Comparison of ENCODE assay signal across 25 cellular contexts in the genomic region with DNA sequence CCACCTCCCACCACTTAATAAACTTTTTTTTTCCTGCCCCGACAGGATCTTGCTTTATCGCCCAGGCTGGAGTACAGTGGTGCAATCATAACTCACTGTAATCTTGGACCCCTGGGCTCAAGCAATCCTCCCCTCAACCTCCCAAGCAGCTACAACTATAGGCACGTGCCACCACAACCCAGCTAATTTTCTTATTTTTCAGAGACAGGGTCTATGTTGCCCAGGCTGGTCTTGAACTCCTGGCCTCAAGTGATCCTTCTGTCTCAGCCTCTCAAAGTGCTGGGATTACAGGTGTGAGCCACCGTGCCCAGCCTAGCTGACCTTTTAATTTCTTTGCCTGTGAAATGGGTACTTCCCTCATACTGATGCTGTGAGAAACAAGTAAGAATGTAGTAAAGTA.
"Had no signal": no experiment of that assay in that cellular context is flagged by ENCODE, and none has a peak within 500 bp of the region (broad histone marks: within the 10 kb centered on the region; RNA-seq: fewer than 3 reads in every experiment).

No MANE protein-coding gene starts in this region.

- H3K4me2 ChIP-seq: neural progenitor cell had no signal

- H3K4me3 ChIP-seq: breast epithelium, colonic mucosa, esophagus squamous epithelium, gastrocnemius medialis, neural progenitor cell, sigmoid colon, spleen, thoracic aorta, upper lobe of left lung had no signal

- H3K9me3 Mint-ChIP-seq: activated B cell treated with CpG ODN at 0.5 μM for 24 hours; activated CD4-positive, alpha-beta memory T cell treated with anti-CD3 and anti-CD28 coated beads for 36 hours; activated T-cell treated with anti-CD3 and anti-CD28 coated beads, Interleukin-2, amount 50 U/mL, for 4 hours; neural progenitor cell; T-helper 1 cell treated with Interleukin-12 subunit alpha and Interleukin-12 subunit beta and Interleukin-4 antibody, amounts not matched to agents 30 μg/mL and 1 μg/mL, for 36 hours had no signal

- DNase-seq: activated B cell treated with CpG ODN at 0.5 μM for 24 hours; activated CD4-positive, alpha-beta memory T cell treated with anti-CD3 and anti-CD28 coated beads for 36 hours; activated CD4-positive, alpha-beta T cell treated with anti-CD3 and anti-CD28 coated beads for 4 hours; activated naive CD4-positive, alpha-beta T cell treated with Interleukin-2 at 50 U/mL for 16 hours; activated T-cell treated with anti-CD3 and anti-CD28 coated beads, Interleukin-2, amount 50 U/mL, for 4 hours; aorta; colonic mucosa; endodermal cell; esophagus squamous epithelium; gastrocnemius medialis; head of caudate nucleus; hypothalamus; left ventricle myocardium superior; mammary epithelial cell; midbrain; retina; sigmoid colon; spleen; stimulated activated CD4-positive, alpha-beta T cell treated with anti-CD3 and anti-CD28 coated beads, Interleukin-4, amount 100 ng/mL, for 1 hour; stimulated activated naive CD4-positive, alpha-beta T cell treated with Interleukin-2 at 50 U/mL for 16 hours; upper lobe of left lung had no signal

- H3K27me3 ChIP-seq: breast epithelium, colonic mucosa, esophagus squamous epithelium, gastrocnemius medialis, neural progenitor cell, sigmoid colon, spleen, upper lobe of left lung had no signal

- ATAC-seq: activated T-cell treated with anti-CD3 and anti-CD28 coated beads, Interleukin-2, amount 50 U/mL, for 4 hours; gastrocnemius medialis; left ventricle myocardium superior had no signal

- H3K27ac Mint-ChIP-seq: activated B cell treated with CpG ODN at 0.5 μM for 24 hours; activated CD4-positive, alpha-beta memory T cell treated with anti-CD3 and anti-CD28 coated beads for 36 hours; endodermal cell; neural progenitor cell; T-helper 1 cell treated with Interleukin-12 subunit alpha and Interleukin-12 subunit beta and Interleukin-4 antibody, amounts not matched to agents 30 μg/mL and 1 μg/mL, for 36 hours had no signal

- H3K9me3 ChIP-seq: breast epithelium, colonic mucosa, esophagus squamous epithelium, gastrocnemius medialis, sigmoid colon, spleen, thoracic aorta, upper lobe of left lung had no signal

- H3K27me3 Mint-ChIP-seq: activated B cell treated with CpG ODN at 0.5 μM for 24 hours; activated CD4-positive, alpha-beta memory T cell treated with anti-CD3 and anti-CD28 coated beads for 36 hours had no signal

- H3K27ac ChIP-seq: breast epithelium, colonic mucosa, esophagus squamous epithelium, neural progenitor cell, sigmoid colon, spleen, thoracic aorta, upper lobe of left lung had no signal

- H3K4me3 Mint-ChIP-seq: activated B cell treated with CpG ODN at 0.5 μM for 24 hours; activated CD4-positive, alpha-beta memory T cell treated with anti-CD3 and anti-CD28 coated beads for 36 hours; activated T-cell treated with anti-CD3 and anti-CD28 coated beads, Interleukin-2, amount 50 U/mL, for 4 hours; endodermal cell; neural progenitor cell; T-helper 1 cell treated with Interleukin-12 subunit alpha and Interleukin-12 subunit beta and Interleukin-4 antibody, amounts not matched to agents 30 μg/mL and 1 μg/mL, for 36 hours had no signal

- H2AFZ ChIP-seq: neural progenitor cell had no signal

- H3K9ac ChIP-seq: neural progenitor cell had no signal
